In the genomic region with DNA sequence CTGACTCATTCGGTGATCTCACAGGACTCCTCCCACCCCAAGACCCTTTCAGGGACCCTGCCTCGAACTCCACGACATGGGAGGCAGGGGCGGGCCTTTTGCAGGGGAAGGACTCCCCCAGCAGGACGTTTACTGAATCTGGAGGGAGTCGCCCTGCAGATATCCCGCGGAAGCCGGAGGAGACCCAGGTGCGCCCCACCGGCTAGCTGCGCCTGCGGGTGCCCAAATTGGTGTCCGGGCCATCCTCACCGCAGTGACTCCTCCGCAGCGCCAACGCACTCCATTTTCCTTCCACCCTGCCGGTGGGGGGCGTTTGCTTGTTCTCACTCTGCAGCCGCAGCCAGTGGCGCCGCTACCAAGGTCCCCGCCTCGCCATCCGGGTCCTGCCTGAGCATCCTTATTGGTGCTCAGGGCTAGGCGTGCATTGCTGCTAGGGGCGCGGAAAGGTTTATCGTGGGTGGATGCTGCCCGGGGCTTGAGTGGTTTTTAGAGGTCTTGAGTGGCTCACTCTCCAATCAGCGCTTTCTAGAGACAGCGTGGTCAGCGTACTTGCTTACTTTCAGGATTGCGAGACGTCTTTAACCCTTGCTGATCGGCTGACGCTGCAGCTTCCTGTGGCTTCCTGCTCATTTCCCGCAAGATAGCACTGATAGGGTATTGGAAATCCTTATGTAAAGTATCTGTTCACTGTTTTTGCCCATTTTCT, we compare ENCODE assay signal across 8 cellular contexts.
DNase-seq lines count a peak whose midpoint lies in the region; TF ChIP-seq lines count a peak whose summit lies in the region.

No MANE protein-coding gene starts in this region.

- H2AFZ ChIP-seq in GM23248 = peak overlapping the region; percentile 87
- peak overlapping the region; percentile 53 for H2AFZ ChIP-seq in MM.1S (ENCODE audit: low read length)

- DNase-seq in ELF-1 (ENCODE audit: low read depth, low spot score) (peak; percentile 89), GM23248 (peak; percentile 89), MM.1S (peak; percentile 46), T1000 (lab: John Stamatoyannopoulos, UW) (peak; percentile 62), astrocyte of the cerebellum (ENCODE audit: low read depth) (peak; percentile 37), iPS DF 19.7 (ENCODE audit: low read depth, low spot score) (peak; percentile 38), sigmoid colon (peak; percentile 86), RKO (ENCODE audit: low spot score) (no peak)

- no peaks in the 10 kb centered on the region for H3K79me2 ChIP-seq in GM23248 (ENCODE audit: insufficient read depth)
- H3K79me2 ChIP-seq in MM.1S (ENCODE audit: low read length) = no peaks in the 10 kb centered on the region

- in situ Hi-C loops in GM23248 (cut with MboI) = no loop called here
- in situ Hi-C loops in astrocyte of the cerebellum (cut with HindIII; ENCODE audit: low sequenced_read_pairs) = no loop called here

- H4K20me1 ChIP-seq in GM23248 (ENCODE audit: insufficient read depth) (no peaks in the 10 kb centered on the region), MM.1S (ENCODE audit: insufficient read depth, low read length) (no peaks in the 10 kb centered on the region)

- TF ChIP-seq EP300 in sigmoid colon (IDR thresholded peaks at IDR 0.05) = no peak

- H3K36me3 ChIP-seq in GM23248 (ENCODE audit: low read depth) = no peaks in the 10 kb centered on the region
- H3K36me3 ChIP-seq in MM.1S (replicated peaks; ENCODE audit: insufficient read depth, low read length) = no peaks in the 10 kb centered on the region
- no peaks in the 10 kb centered on the region for H3K36me3 ChIP-seq in sigmoid colon

- H3K27ac ChIP-seq in GM23248 (no peak overlapping the region), MM.1S (ENCODE audit: low read length) (no peak overlapping the region), sigmoid colon (peak overlapping the region in 3 of 4 donors; percentile 29 to 39 (median 35))

- H3K9me3 ChIP-seq in GM23248 (ENCODE audit: low read depth) = no peaks in the 10 kb centered on the region
- no peaks in the 10 kb centered on the region for H3K9me3 ChIP-seq in MM.1S (replicated peaks; ENCODE audit: insufficient read depth, low read length)
- H3K9me3 ChIP-seq in sigmoid colon = peaks cover 0 to 2% (median 0%) of the 10 kb centered on the region in 4 donors

- H3K9me2 ChIP-seq in GM23248 (ENCODE audit: insufficient read depth) (no peaks in the 10 kb centered on the region), MM.1S (replicated peaks; ENCODE audit: insufficient read depth, low read length) (no peaks in the 10 kb centered on the region)

- H3K9ac ChIP-seq in GM23248 (peak overlapping the region; percentile 77), MM.1S (ENCODE audit: low read length) (no peak overlapping the region)

- 0 out of 2 replicates have a peak, but pooled peaks cover 10% of the 10 kb centered on the region for H3F3A ChIP-seq in GM23248 (ENCODE audit: insufficient read depth)
- no peaks in the 10 kb centered on the region for H3F3A ChIP-seq in MM.1S (ENCODE audit: insufficient read depth, low read length)

- H3K4me3 ChIP-seq in GM23248 = peak overlapping the region; percentile 74
- peak overlapping the region; percentile 46 for H3K4me3 ChIP-seq in MM.1S (ENCODE audit: low read length)
- peak overlapping the region; percentile 58 for H3K4me3 ChIP-seq in astrocyte of the cerebellum (ENCODE audit: low read depth, low read length)
- peak overlapping the region; percentile 17 to 54 (median 42) for H3K4me3 ChIP-seq in sigmoid colon

- WGBS in GM23248 (ENCODE audit: low coverage in 1 of 2, low lambda C conversion rate in 2 of 2, missing lambda C conversion rate in 2 of 2), 2 experiments = 1 to 2% methylated on average over 38 to 39 of the region's 39 CpGs
- 1% methylated on average over 39 of the region's 39 CpGs for WGBS in sigmoid colon, 2 donors

- TF ChIP-seq CTCF in MM.1S (IDR thresholded peaks at IDR 0.05; ENCODE audit: low read length) (peak; percentile 28), astrocyte of the cerebellum (IDR thresholded peaks at IDR 0.05; ENCODE audit: low read depth, low read length, missing control alignments) (peak; percentile 31), sigmoid colon (IDR thresholded peaks at IDR 0.05) (peak in 1 of 4 experiments; percentile 11)

- peaks cover 4% of the 10 kb centered on the region; the same call in 1 of the 2 replicates for H3K4me1 ChIP-seq in GM23248 (ENCODE audit: insufficient read depth)
- H3K4me1 ChIP-seq in MM.1S (ENCODE audit: low read length) = no peaks in the 10 kb centered on the region
- peaks cover 0 to 16% (median 13%) of the 10 kb centered on the region in 4 donors for H3K4me1 ChIP-seq in sigmoid colon

- H3K27me3 ChIP-seq in GM23248 (replicated peaks; ENCODE audit: insufficient read depth) = no peaks in the 10 kb centered on the region
- no peaks in the 10 kb centered on the region for H3K27me3 ChIP-seq in MM.1S (replicated peaks; ENCODE audit: insufficient read depth, low read length)
- peaks cover 0 to 32% (median 0%) of the 10 kb centered on the region in 3 donors for H3K27me3 ChIP-seq in sigmoid colon

- intact Hi-C loops in sigmoid colon (cut with DNase I) = no loop called here

- TF ChIP-seq POLR2A in sigmoid colon (IDR thresholded peaks at IDR 0.05) = no peak

- peak overlapping the region; percentile 90 for H3K4me2 ChIP-seq in GM23248 (ENCODE audit: unreplicated experiment)
- H3K4me2 ChIP-seq in MM.1S (ENCODE audit: low read depth, low read length) = peak overlapping the region; percentile 25

Comparison
In these comparisons a context has a peak if more than half of its experiments do, and no peak if none do; other contexts are left out.
1. H3K27ac ChIP-seq: peak in sigmoid colon (3 of 4); none in GM23248 (single experiment) and MM.1S (single experiment).
2. Peak in every context shown above with its lines, with median percentiles within 50 percentile points of each other: H3K4me3 ChIP-seq.